8 cellular contexts compared by ENCODE assay signal in the genomic region with DNA sequence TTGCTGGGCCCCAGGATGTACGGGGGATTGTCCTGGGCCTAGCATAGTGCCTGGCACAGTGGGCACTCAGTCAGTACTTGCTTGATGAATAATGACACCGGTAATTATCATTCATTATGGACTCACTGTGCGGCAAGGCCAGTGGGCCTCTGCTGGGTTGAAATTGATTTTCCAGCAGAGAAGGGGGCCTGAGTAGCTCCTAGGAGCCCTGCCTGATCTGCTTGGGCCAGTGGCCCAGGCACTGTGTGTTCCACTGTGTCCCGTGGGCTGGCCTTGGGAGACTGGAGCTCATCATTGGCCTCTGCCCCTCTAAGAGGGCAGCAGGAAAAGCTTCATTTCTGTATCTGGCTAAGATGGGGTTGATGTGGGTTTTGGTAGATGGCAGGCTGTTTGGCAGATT. TPM values are rescaled to one million over a fixed set of nuclear protein-coding genes. Genes with fewer than 3 reads are reported as not detected.
DNase-seq lines count a peak whose midpoint lies in the region; ATAC-seq and TF ChIP-seq lines count a peak whose summit lies in the region.

No MANE protein-coding gene starts in this region.

- H3K36me3 ChIP-seq in SJCRH30, result no peaks in the 10 kb centered on the region
- no peaks in the 10 kb centered on the region for H3K36me3 ChIP-seq in esophagus muscularis mucosa
- H3K36me3 ChIP-seq in neural progenitor cell, result no peaks in the 10 kb centered on the region

- POLR2A ChIA-PET in AG04449 (lab: Yijun Ruan, JAX) (interaction anchor here (1.0 kb wide), 1 partner anchor 11 kb away, joined by 5 read pairs; no protein-coding TSS in a partner anchor), HEK293T (lab: Yijun Ruan, JAX) (no interaction called here)

- DNase-seq in AG04449 (ENCODE audit: low read depth, low spot score) (no peak), SJCRH30 (no peak), esophagus muscularis mucosa (ENCODE audit: extremely low spot score) (no peak), neural progenitor cell (ENCODE audit: low spot score) (no peak), SW 1271 (lab: John Stamatoyannopoulos, UW) (no peak), HEK293T (ENCODE audit: extremely low spot score) (no peak)

- no peak overlapping the region for H3K9ac ChIP-seq in neural progenitor cell

- H3K27ac ChIP-seq in SJCRH30, result no peak overlapping the region
- H3K27ac ChIP-seq in esophagus muscularis mucosa (replicated peaks in 1 of 4), result peak overlapping the region; percentile 94 to 100 (median 98)
- no peak overlapping the region for H3K27ac ChIP-seq in neural progenitor cell

- TF ChIP-seq EP300 in esophagus muscularis mucosa (IDR thresholded peaks at IDR 0.05), result no peak

- H3K27ac Mint-ChIP-seq in neural progenitor cell, result peak overlapping the region; percentile 94

- CTCF ChIA-PET in AG04449 (lab: Yijun Ruan, JAX) (interaction anchor here (1.0 to 3.8 kb wide), 9 partner anchors 9 to 97 kb away, joined by 3 to 28 read pairs (median 4); no protein-coding TSS in a partner anchor), HEK293T (lab: Yijun Ruan, JAX) (interaction anchor here (0.9 kb wide), 1 partner anchor 10 kb away, joined by 3 read pairs; no protein-coding TSS in a partner anchor)

- WGBS in esophagus muscularis mucosa, result 29% methylated on average over 4 of the region's 4 CpGs

- H3K4me1 Mint-ChIP-seq in neural progenitor cell, result peaks cover 57% of the 10 kb centered on the region

- peak overlapping the region; percentile 95 for H3K4me3 Mint-ChIP-seq in neural progenitor cell

- peaks cover 11% of the 10 kb centered on the region for H3K36me3 Mint-ChIP-seq in neural progenitor cell

- H3K4me3 ChIP-seq in AG04449 (ENCODE audit: low read depth, low read length) (peak overlapping the region; percentile 93), SJCRH30 (peak overlapping the region; percentile 74), esophagus muscularis mucosa (peak overlapping the region; percentile 68 to 94 (median 78)), neural progenitor cell (peak overlapping the region; percentile 77)

- peak overlapping the region; percentile 97 for H3K4me2 ChIP-seq in neural progenitor cell

- no peak overlapping the region for H2AFZ ChIP-seq in neural progenitor cell (replicated peaks)

- ATAC-seq in HG03045 (IDR thresholded peaks at IDR 0.05; ENCODE audit: unreplicated experiment) (no peak), HG02885 (IDR thresholded peaks at IDR 0.05; ENCODE audit: poor library complexity, unreplicated experiment) (no peak)

- H3K27me3 ChIP-seq in SJCRH30 (no peaks in the 10 kb centered on the region), esophagus muscularis mucosa (no peaks in the 10 kb centered on the region), neural progenitor cell (peaks cover 41% of the 10 kb centered on the region)

- TF ChIP-seq CTCF in AG04449 (IDR thresholded peaks at IDR 0.05; ENCODE audit: insufficient read depth, low read length, missing control alignments) (no peak), esophagus muscularis mucosa (IDR thresholded peaks at IDR 0.05) (no peak), neural progenitor cell (IDR thresholded peaks at IDR 0.05) (no peak)

- intact Hi-C loops in esophagus muscularis mucosa (cut with DNase I), result loop anchor here (2.0 kb wide), 1 partner anchor 43 kb away; no protein-coding TSS in a partner anchor

- H3K9me3 Mint-ChIP-seq in neural progenitor cell, result peaks cover 12% of the 10 kb centered on the region

- H3K9me3 ChIP-seq in SJCRH30 (replicated peaks) (no peaks in the 10 kb centered on the region), esophagus muscularis mucosa (no peaks in the 10 kb centered on the region), neural progenitor cell (ENCODE audit: low read depth) (no peaks in the 10 kb centered on the region)

- H3K4me1 ChIP-seq in SJCRH30 (peaks cover 13% of the 10 kb centered on the region), esophagus muscularis mucosa (peaks cover 56 to 78% (median 73%) of the 10 kb centered on the region in 4 donors), neural progenitor cell (peaks cover 18% of the 10 kb centered on the region)

- peaks cover 16% of the 10 kb centered on the region for H4K20me1 ChIP-seq in neural progenitor cell (ENCODE audit: low read depth)

- TF ChIP-seq POLR2A in esophagus muscularis mucosa (IDR thresholded peaks at IDR 0.05; ENCODE audit: low read depth), result no peak

- H3F3A ChIP-seq in neural progenitor cell (ENCODE audit: low read depth), result peaks cover 5% of the 10 kb centered on the region

- peaks cover 33% of the 10 kb centered on the region for H3K79me2 ChIP-seq in neural progenitor cell (ENCODE audit: low read depth)

- peaks cover 10% of the 10 kb centered on the region for H3K27me3 Mint-ChIP-seq in neural progenitor cell (ENCODE audit: insufficient read depth, low read depth)

TF ChIP-seq in HEK293T, 16 proteins besides CTCF, POLR2A, EP300 and RAD21:
- TF ChIP-seq CTBP1 (IDR thresholded peaks at IDR 0.05; ENCODE audit: borderline replicate concordance) (no peak), BHLHE40 (IDR thresholded peaks at IDR 0.05; ENCODE audit: borderline replicate concordance) (no peak), ZNF384 (IDR thresholded peaks at IDR 0.05) (no peak), FOXK2 (IDR thresholded peaks at IDR 0.05) (no peak), FOXM1 (IDR thresholded peaks at IDR 0.05; ENCODE audit: borderline replicate concordance) (no peak)
- TF ChIP-seq, protein P1, sequence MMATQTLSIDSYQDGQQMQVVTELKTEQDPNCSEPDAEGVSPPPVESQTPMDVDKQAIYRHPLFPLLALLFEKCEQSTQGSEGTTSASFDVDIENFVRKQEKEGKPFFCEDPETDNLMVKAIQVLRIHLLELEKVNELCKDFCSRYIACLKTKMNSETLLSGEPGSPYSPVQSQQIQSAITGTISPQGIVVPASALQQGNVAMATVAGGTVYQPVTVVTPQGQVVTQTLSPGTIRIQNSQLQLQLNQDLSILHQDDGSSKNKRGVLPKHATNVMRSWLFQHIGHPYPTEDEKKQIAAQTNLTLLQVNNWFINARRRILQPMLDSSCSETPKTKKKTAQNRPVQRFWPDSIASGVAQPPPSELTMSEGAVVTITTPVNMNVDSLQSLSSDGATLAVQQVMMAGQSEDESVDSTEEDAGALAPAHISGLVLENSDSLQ (IDR thresholded peaks at IDR 0.05), result no peak

RNA-seq across cellular contexts. Expression of a gene that starts 1.4 kb away (rescaled TPM):
- 10.1 and 10.4 TPM in 2 replicates for total RNA-seq in SJCRH30 (2014; rRNA removed; shearing (Covaris generic))
- 10 to 100 TPM; 24.1 to 43.0 (median 38.7) TPM for total RNA-seq in esophagus muscularis mucosa
- total RNA-seq in neural progenitor cell (ENCODE audit: low replicate concordance), result 9.1 and 11.9 TPM in 2 replicates

Comparison
In these comparisons a context has a peak if more than half of its experiments do, and no peak if none do; other contexts are left out.
1. H3K27ac ChIP-seq: peak in esophagus muscularis mucosa (4 of 4); none in SJCRH30 (single experiment) and neural progenitor cell (single experiment).
2. Peak in every context shown above with its lines, with median percentiles within 50 percentile points of each other: H3K4me3 ChIP-seq.